1 cellular context compared by ENCODE assay signal in the genomic region with DNA sequence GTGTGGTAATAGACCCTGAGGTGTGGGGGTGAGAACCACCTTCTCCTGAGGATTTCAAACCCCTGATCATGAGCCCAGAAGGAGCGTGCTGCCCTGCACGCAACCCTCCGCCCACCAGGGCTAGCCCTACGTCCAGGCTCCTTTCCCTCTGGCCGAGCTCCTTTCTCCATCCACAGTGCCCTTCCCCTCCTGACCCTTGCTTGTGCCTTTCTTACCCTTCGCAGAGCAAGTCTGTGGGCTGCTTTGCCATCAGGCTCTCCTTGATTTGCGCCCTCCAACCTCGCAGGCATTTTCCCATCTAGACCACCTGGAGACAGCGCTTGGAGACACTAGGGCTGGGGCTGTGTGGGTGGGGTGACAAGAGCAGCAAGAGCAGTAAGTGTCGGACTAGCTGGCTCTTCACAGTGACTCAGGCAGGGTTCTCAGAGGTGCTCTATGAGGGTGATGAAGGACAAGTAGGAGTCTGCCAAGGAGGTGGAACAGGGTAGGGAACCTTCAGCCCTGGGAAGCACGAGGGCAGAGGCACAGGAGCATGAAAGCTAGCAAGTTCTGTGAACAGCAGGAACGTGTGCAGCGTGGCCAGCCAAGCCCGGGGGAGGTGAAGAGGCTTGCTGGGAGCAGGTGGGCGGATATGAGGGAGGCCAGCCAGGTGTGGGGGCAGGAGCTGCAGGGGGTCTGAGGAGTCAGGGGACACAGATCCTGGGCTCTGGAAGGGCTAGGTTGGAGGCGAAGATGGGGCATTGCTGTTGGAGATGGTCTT.
TF ChIP-seq lines count a peak whose summit lies in the region.

No MANE protein-coding gene starts in this region.

TF ChIP-seq in HepG2, 621 proteins besides CTCF, POLR2A, EP300 and RAD21 (continued from another document):
- TF ChIP-seq, protein P1, sequence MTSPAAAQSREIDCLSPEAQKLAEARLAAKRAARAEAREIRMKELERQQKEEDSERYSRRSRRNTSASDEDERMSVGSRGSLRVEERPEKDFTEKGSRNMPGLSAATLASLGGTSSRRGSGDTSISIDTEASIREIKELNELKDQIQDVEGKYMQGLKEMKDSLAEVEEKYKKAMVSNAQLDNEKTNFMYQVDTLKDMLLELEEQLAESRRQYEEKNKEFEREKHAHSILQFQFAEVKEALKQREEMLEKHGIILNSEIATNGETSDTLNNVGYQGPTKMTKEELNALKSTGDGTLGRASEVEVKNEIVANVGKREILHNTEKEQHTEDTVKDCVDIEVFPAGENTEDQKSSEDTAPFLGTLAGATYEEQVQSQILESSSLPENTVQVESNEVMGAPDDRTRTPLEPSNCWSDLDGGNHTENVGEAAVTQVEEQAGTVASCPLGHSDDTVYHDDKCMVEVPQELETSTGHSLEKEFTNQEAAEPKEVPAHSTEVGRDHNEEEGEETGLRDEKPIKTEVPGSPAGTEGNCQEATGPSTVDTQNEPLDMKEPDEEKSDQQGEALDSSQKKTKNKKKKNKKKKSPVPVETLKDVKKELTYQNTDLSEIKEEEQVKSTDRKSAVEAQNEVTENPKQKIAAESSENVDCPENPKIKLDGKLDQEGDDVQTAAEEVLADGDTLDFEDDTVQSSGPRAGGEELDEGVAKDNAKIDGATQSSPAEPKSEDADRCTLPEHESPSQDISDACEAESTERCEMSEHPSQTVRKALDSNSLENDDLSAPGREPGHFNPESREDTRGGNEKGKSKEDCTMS (CRISPR knock-in tag; conservative IDR thresholded peaks at IDR 0.05): no peak
- no peak for TF ChIP-seq ADNP (CRISPR knock-in tag; IDR thresholded peaks at IDR 0.05)
TF ChIP-seq in HepG2: peak in this region for 31.
